Comparison of ENCODE assay signal across 9 cellular contexts in the genomic region with DNA sequence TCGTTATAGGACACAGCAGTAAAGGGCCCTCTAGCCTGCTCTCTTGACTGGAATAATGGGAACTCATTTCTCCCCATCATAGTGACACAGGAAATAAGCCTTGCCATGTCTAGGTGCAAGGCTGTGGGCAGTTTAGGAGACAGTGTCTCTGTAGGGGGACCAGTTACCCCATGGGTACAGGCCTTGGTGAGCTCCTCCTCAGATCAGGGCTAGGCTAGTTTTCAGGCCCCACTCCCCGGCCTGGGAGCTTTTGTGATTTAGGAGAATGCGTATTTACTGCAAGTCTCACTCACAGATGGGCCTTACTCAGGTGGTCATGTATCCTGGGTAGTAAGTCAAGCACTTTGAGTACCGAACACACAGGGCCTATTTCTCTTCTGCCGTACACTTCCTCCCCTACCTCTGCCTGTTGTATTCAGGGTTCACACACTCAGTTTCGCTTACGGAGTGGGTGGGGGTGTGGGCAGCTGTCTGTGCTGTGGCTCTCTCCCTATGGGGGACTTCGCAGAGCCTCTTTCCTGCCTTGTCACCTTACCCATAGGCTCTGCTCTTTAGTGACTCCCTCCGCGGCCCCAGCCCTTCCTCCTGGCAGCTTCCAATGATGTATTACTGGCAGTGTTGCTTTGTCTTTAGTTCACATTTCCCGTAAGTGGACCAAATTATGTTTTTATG. TPM values are rescaled to one million over a fixed set of nuclear protein-coding genes. Genes with fewer than 3 reads are reported as not detected.
DNase-seq lines count a peak whose midpoint lies in the region; ATAC-seq and TF ChIP-seq lines count a peak whose summit lies in the region.
"Had no signal": no experiment of that assay in that cellular context is flagged by ENCODE, and none has a peak within 500 bp of the region (broad histone marks: within the 10 kb centered on the region; RNA-seq: fewer than 3 reads in every experiment).

No MANE protein-coding gene starts in this region.

- H3K9me3 ChIP-seq in stomach smooth muscle (ENCODE audit: control insufficient read depth in 2 of 2, low read length in 2 of 2) (no peaks in the 10 kb centered on the region), ovary (no peaks in the 10 kb centered on the region)

- no peak for TF ChIP-seq CTCF in GM06990 (IDR thresholded peaks at IDR 0.05; ENCODE audit: insufficient read depth, low read length, poor library complexity, severe bottlenecking)
- TF ChIP-seq CTCF in mesothelial cell of epicardium (IDR thresholded peaks at IDR 0.05; ENCODE audit: unreplicated experiment), result no peak
- no peak for TF ChIP-seq CTCF in ovary (IDR thresholded peaks at IDR 0.05)

- TF ChIP-seq EP300 in ovary (IDR thresholded peaks at IDR 0.05), result no peak

- no peaks in the 10 kb centered on the region for H3K9me3 Mint-ChIP-seq in mesothelial cell of epicardium

- 81 to 85% (median 84%) methylated on average over 11 of the region's 11 CpGs for WGBS in ovary, 3 donors

- H3K9ac ChIP-seq in stomach smooth muscle (ENCODE audit: low read length in 2 of 2), result no peak overlapping the region

- peaks cover 8% of the 10 kb centered on the region for H3K36me3 Mint-ChIP-seq in mesothelial cell of epicardium

- TF ChIP-seq POLR2A in ovary (IDR thresholded peaks at IDR 0.05), result no peak

- H3K4me1 Mint-ChIP-seq in mesothelial cell of epicardium, result peaks cover 34% of the 10 kb centered on the region

- DNase-seq in GM06990 (ENCODE audit: extremely low read depth, insufficient read length) (peak; percentile 23), mesothelial cell of epicardium (ENCODE audit: low spot score in 2 of 2, unreplicated experiment in 2 of 2) (no peak), NCI-H1930 (lab: John Stamatoyannopoulos, UW) (no peak), ovary (no peak), SHP77 treated with DMSO at 0.1 percent for 48 hours (lab: John Stamatoyannopoulos, UW) (no peak)
- peak; percentile 62 for DNase-seq in activated CD8-positive, alpha-beta memory T cell treated with anti-CD3 and anti-CD28 coated beads, Interleukin-2, amount 50 U/mL, for 4 hours

- H3K27me3 ChIP-seq in GM06990 (replicated peaks; ENCODE audit: control insufficient read depth, insufficient read depth, low read length) (no peaks in the 10 kb centered on the region), stomach smooth muscle (ENCODE audit: control insufficient read depth in 1 of 2, insufficient read depth in 2 of 2, low read length in 2 of 2) (no peaks in the 10 kb centered on the region), ovary (no peaks in the 10 kb centered on the region)

- intact Hi-C loops in ovary (cut with DNase I), result no loop called here

- H3K4me1 ChIP-seq in stomach smooth muscle (ENCODE audit: control insufficient read depth, insufficient read depth, low read length), result peaks cover 17% of the 10 kb centered on the region
- H3K4me1 ChIP-seq in ovary (ENCODE audit: insufficient read depth), result peaks cover 13% of the 10 kb centered on the region

- H3K27ac ChIP-seq in stomach smooth muscle (ENCODE audit: low read length) (peak overlapping the region; percentile 31), ovary (no peak overlapping the region)
- H3K27ac ChIP-seq: VCaP had no signal

- no peak overlapping the region for H3K4me3 Mint-ChIP-seq in mesothelial cell of epicardium

- ATAC-seq in HG02884 (IDR thresholded peaks at IDR 0.05; ENCODE audit: unreplicated experiment), result peak; percentile 59

- no peak overlapping the region for H3K4me3 ChIP-seq in GM06990 (replicated peaks; ENCODE audit: low read depth, low read length)
- peak overlapping the region in 1 of 2 donors; percentile 8 for H3K4me3 ChIP-seq in stomach smooth muscle (ENCODE audit: low read length in 2 of 2)
- H3K4me3 ChIP-seq in ovary, result no peak overlapping the region

- H3K27me3 Mint-ChIP-seq in mesothelial cell of epicardium (ENCODE audit: low read depth), result no peaks in the 10 kb centered on the region

- H3K36me3 ChIP-seq in GM06990 (ENCODE audit: control insufficient read depth, insufficient read depth, low read length) (peaks cover 4% of the 10 kb centered on the region; the same call in 1 of the 2 replicates), stomach smooth muscle (ENCODE audit: control insufficient read depth in 2 of 2, insufficient read depth in 2 of 2, low read length in 2 of 2) (peaks cover 0 to 3% of the 10 kb centered on the region in 2 donors), ovary (no peaks in the 10 kb centered on the region)

- H3K27ac Mint-ChIP-seq in mesothelial cell of epicardium, result peak overlapping the region; percentile 89

RNA-seq across cellular contexts. Expression of a gene that starts 34.2 kb away (rescaled TPM):
- total RNA-seq in mesothelial cell of epicardium (44.3 to 48.1 TPM (median 44.5 TPM) in 3 replicates), ovary (10 to 100 TPM; 18.5 to 39.1 (median 29.4) TPM)
- 10 to 100 TPM; 16.0 to 18.9 TPM for polyA plus RNA-seq in ovary

Comparison
In these comparisons a context has a peak if more than half of its experiments do, and no peak if none do; other contexts are left out.
1. DNase-seq: peak in GM06990 (single experiment) and activated CD8-positive, alpha-beta memory T cell treated with anti-CD3 and anti-CD28 coated beads, Interleukin-2, amount 50 U/mL, for 4 hours (single experiment); none in mesothelial cell of epicardium (0 of 2), NCI-H1930 (0 of 2), ovary (0 of 5) and SHP77 treated with DMSO at 0.1 percent for 48 hours (single experiment).